ENCODE assay signal across 19 cellular contexts in the genomic region with DNA sequence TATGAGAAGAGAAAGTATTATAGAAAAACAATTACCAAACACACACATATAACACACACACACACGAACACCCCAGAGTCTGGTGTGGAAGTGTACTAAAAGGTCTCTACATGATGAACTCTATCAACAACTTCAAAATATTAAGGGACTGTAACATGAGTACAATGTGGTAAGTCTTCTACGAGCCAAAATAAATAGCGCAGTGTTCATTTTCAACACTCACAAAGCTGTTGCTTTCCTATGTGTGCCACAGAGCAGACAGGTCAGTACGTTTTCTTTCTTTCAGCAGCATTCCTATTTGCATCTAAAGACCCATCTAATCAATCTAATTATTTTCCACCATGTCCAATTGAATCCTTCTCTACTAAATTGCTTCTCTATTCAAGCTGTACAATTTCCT.
"Had no signal": no experiment of that assay in that cellular context is flagged by ENCODE, and none has a peak within 500 bp of the region (broad histone marks: within the 10 kb centered on the region; RNA-seq: fewer than 3 reads in every experiment).

No MANE protein-coding gene starts in this region.

- H3K36me3 Mint-ChIP-seq: naive thymus-derived CD4-positive, alpha-beta T cell; stimulated activated effector memory CD8-positive, alpha-beta T cell treated with anti-CD3 and anti-CD28 coated beads, Interleukin-12 subunit alpha, Interleukin-12 subunit beta, amount 100 ng/mL, for 72 hours had no signal

- H3K4me3 ChIP-seq: esophagus muscularis mucosa, gastrocnemius medialis, heart right ventricle, psoas muscle, right lobe of liver, tibial artery, upper lobe of left lung, uterus had no signal

- H3K9me3 Mint-ChIP-seq: stimulated activated effector memory CD8-positive, alpha-beta T cell treated with anti-CD3 and anti-CD28 coated beads, Interleukin-12 subunit alpha, Interleukin-12 subunit beta, amount 100 ng/mL, for 72 hours had no signal

- H3K4me3 Mint-ChIP-seq: effector memory CD8-positive, alpha-beta T cell; naive thymus-derived CD4-positive, alpha-beta T cell; nephron progenitor cell; stimulated activated effector memory CD8-positive, alpha-beta T cell treated with anti-CD3 and anti-CD28 coated beads, Interleukin-12 subunit alpha, Interleukin-12 subunit beta, amount 100 ng/mL, for 72 hours; stimulated activated naive CD8-positive, alpha-beta T cell treated with anti-CD3 and anti-CD28 coated beads, Interleukin-15, Interleukin-2, amounts not matched to agents 100 ng/mL and 50 ng/mL, for 24 hours had no signal

- H3K27ac Mint-ChIP-seq: effector memory CD8-positive, alpha-beta T cell; naive thymus-derived CD4-positive, alpha-beta T cell; nephron progenitor cell; stimulated activated effector memory CD8-positive, alpha-beta T cell treated with anti-CD3 and anti-CD28 coated beads, Interleukin-12 subunit alpha, Interleukin-12 subunit beta, amount 100 ng/mL, for 72 hours; stimulated activated naive CD8-positive, alpha-beta T cell treated with anti-CD3 and anti-CD28 coated beads, Interleukin-15, Interleukin-2, amounts not matched to agents 100 ng/mL and 50 ng/mL, for 24 hours had no signal

- DNase-seq: effector memory CD8-positive, alpha-beta T cell; gastrocnemius medialis; heart right ventricle; hypothalamus; kidney glomerular epithelial cell; mesendoderm; naive thymus-derived CD4-positive, alpha-beta T cell; nephron progenitor cell; psoas muscle; retina; right lobe of liver; stimulated activated CD4-positive, alpha-beta T cell treated with anti-CD3 and anti-CD28 coated beads, Interleukin-4, amount 100 ng/mL, for 1 hour; stimulated activated CD8-positive, alpha-beta memory T cell treated with anti-CD3 and anti-CD28 coated beads, Interleukin-4, amount 100 ng/mL, for 48 hours; tibial artery; upper lobe of left lung; uterus had no signal

- H3K4me1 Mint-ChIP-seq: stimulated activated effector memory CD8-positive, alpha-beta T cell treated with anti-CD3 and anti-CD28 coated beads, Interleukin-12 subunit alpha, Interleukin-12 subunit beta, amount 100 ng/mL, for 72 hours had no signal
